ENCODE assay signal across 23 cellular contexts in genomic region chr2:119485336-119486110, GRCh38. TPM values are rescaled to one million over a fixed set of nuclear protein-coding genes. Genes with fewer than 3 reads are reported as not detected.
A peak's percentile ranks its signal among the peaks of the same experiment; 100 is the strongest.
DNase-seq lines count a peak whose midpoint lies in the region; ATAC-seq and TF ChIP-seq lines count a peak whose summit lies in the region.
"Had no signal": no experiment of that assay in that cellular context is flagged by ENCODE, and none has a peak within 500 bp of the region (broad histone marks: within the 10 kb centered on the region; RNA-seq: fewer than 3 reads in every experiment).

No MANE protein-coding gene starts in this region.

- H3K4me3 ChIP-seq in right cardiac atrium (ENCODE audit: low read length), result no peak overlapping the region
- H3K4me3 ChIP-seq: HAP-1, SK-N-MC, transverse colon had no signal

- H3K27me3 ChIP-seq in right cardiac atrium (ENCODE audit: control insufficient read depth, insufficient read depth), result no peaks in the 10 kb centered on the region

- H3K9me3 ChIP-seq in right cardiac atrium (ENCODE audit: control insufficient read depth, low read length), result no peaks in the 10 kb centered on the region
- H3K9me3 ChIP-seq: HAP-1, transverse colon had no signal

- DNase-seq in Right ventricle myocardium inferior (ENCODE audit: missing footprints), result peak; percentile 82
- no peak for DNase-seq in cardiac septum (ENCODE audit: low spot score)
- peak in 2 of 3 donors; percentile 84 to 88 for DNase-seq in right cardiac atrium
- DNase-seq in osteocyte (ENCODE audit: extremely low spot score, unreplicated experiment), result peak; percentile 75
- no peak for DNase-seq in stimulated activated CD4-positive, alpha-beta T cell treated with anti-CD3 and anti-CD28 coated beads, Interleukin-4, amount 100 ng/mL, for 4 hours
- DNase-seq in SK-N-DZ (ENCODE audit: low spot score), result no peak
- DNase-seq: activated CD4-positive, alpha-beta T cell treated with anti-CD3 and anti-CD28 coated beads for 4 hours; activated naive CD4-positive, alpha-beta T cell treated with anti-CD3 and anti-CD28 coated beads for 36 hours; immature natural killer cell; NCI-H1417; NCI-H69; stimulated activated naive B cell treated with anti-CD40 and anti-IgM and Interleukin-4, amounts not matched to agents 10 μg/mL and 1 μg/mL and 100 μg/mL, for 72 hours; transverse colon had no signal

- H3K27me3 Mint-ChIP-seq in osteocyte (ENCODE audit: unreplicated experiment), result peaks cover 31% of the 10 kb centered on the region

- no peaks in the 10 kb centered on the region for H3K36me3 Mint-ChIP-seq in osteocyte (ENCODE audit: unreplicated experiment)
- H3K36me3 Mint-ChIP-seq: CD14-positive monocyte; immature natural killer cell; stimulated activated naive B cell treated with anti-CD40 and anti-IgM and Interleukin-4, amounts not matched to agents 10 μg/mL and 1 μg/mL and 100 μg/mL, for 72 hours had no signal

- peak overlapping the region; percentile 91 for H3K27ac ChIP-seq in right cardiac atrium (ENCODE audit: low read length)
- H3K27ac ChIP-seq: SK-N-MC, transverse colon had no signal

- TF ChIP-seq CTCF in osteocyte (IDR thresholded peaks at IDR 0.05), result no peak

- H3K27ac Mint-ChIP-seq in osteocyte (ENCODE audit: unreplicated experiment), result no peak overlapping the region
- H3K27ac Mint-ChIP-seq: activated naive CD4-positive, alpha-beta T cell treated with anti-CD3 and anti-CD28 coated beads for 36 hours; CD14-positive monocyte; dendritic cell treated with granulocyte-macrophage colony-stimulating factor and Interleukin-4, amounts not matched to agents 40 ng/mL and 50 ng/mL, for 4 days; immature natural killer cell; stimulated activated naive B cell treated with anti-CD40 and anti-IgM and Interleukin-4, amounts not matched to agents 10 μg/mL and 1 μg/mL and 100 μg/mL, for 72 hours had no signal

- peaks cover 4% of the 10 kb centered on the region for H3K4me1 Mint-ChIP-seq in osteocyte (ENCODE audit: unreplicated experiment)
- H3K4me1 Mint-ChIP-seq: immature natural killer cell had no signal

- intact Hi-C loops in Right ventricle myocardium inferior (cut with DNase I) (loop anchor here (5.0 kb wide), 1 partner anchor 112 kb away; no protein-coding TSS in a partner anchor), cardiac septum (cut with DNase I) (loop anchor here (5.0 kb wide), 1 partner anchor 178 kb away; no protein-coding TSS in a partner anchor), right cardiac atrium (cut with DNase I) (no loop called here)

- ATAC-seq in Right ventricle myocardium inferior, result peak; percentile 86
- peak; percentile 60 to 73 for ATAC-seq in right cardiac atrium
- no peak for ATAC-seq in GM21381 (IDR thresholded peaks at IDR 0.05; ENCODE audit: unreplicated experiment)
- ATAC-seq in GM21528 (IDR thresholded peaks at IDR 0.05; ENCODE audit: low FRiP score, unreplicated experiment), result no peak
- ATAC-seq: stimulated activated naive B cell treated with anti-CD40 and anti-IgM and Interleukin-4, amounts not matched to agents 10 μg/mL and 1 μg/mL and 100 μg/mL, for 72 hours had no signal

- no peaks in the 10 kb centered on the region for H3K9me3 Mint-ChIP-seq in osteocyte (ENCODE audit: unreplicated experiment)
- H3K9me3 Mint-ChIP-seq: activated naive CD4-positive, alpha-beta T cell treated with anti-CD3 and anti-CD28 coated beads for 36 hours; dendritic cell treated with granulocyte-macrophage colony-stimulating factor and Interleukin-4, amounts not matched to agents 40 ng/mL and 50 ng/mL, for 4 days; immature natural killer cell; stimulated activated naive B cell treated with anti-CD40 and anti-IgM and Interleukin-4, amounts not matched to agents 10 μg/mL and 1 μg/mL and 100 μg/mL, for 72 hours had no signal

- H3K4me3 Mint-ChIP-seq in osteocyte (ENCODE audit: unreplicated experiment), result no peak overlapping the region
- H3K4me3 Mint-ChIP-seq: activated naive CD4-positive, alpha-beta T cell treated with anti-CD3 and anti-CD28 coated beads for 36 hours; CD14-positive monocyte; dendritic cell treated with granulocyte-macrophage colony-stimulating factor and Interleukin-4, amounts not matched to agents 40 ng/mL and 50 ng/mL, for 4 days; immature natural killer cell; stimulated activated naive B cell treated with anti-CD40 and anti-IgM and Interleukin-4, amounts not matched to agents 10 μg/mL and 1 μg/mL and 100 μg/mL, for 72 hours had no signal

- peaks cover 23% of the 10 kb centered on the region for H3K4me1 ChIP-seq in right cardiac atrium (ENCODE audit: control insufficient read depth, insufficient read depth, low read length)
- H3K4me1 ChIP-seq: HAP-1 had no signal

- WGBS in right cardiac atrium, result 58% methylated on average over 12 of the region's 12 CpGs

RNA-seq across cellular contexts. Expression of gene SCTR, which starts 38.8 kb away (rescaled TPM):
- total RNA-seq in Right ventricle myocardium inferior (0.41 TPM), cardiac septum (0.59 TPM), right cardiac atrium (under 1 TPM in 2 of 4 donors, not detected in 2; 0.38 to 0.40 TPM), osteocyte (not detected in 2 replicates)
- polyA plus RNA-seq in right cardiac atrium, result 0.50 TPM
- not detected in 2 replicates for polyA plus RNA-seq in SK-N-DZ (2014; cell fraction: cytosol; rRNA removed)
- not detected in 2 replicates for polyA plus RNA-seq in SK-N-DZ (2014; cell fraction: nucleus; rRNA removed)
- total RNA-seq: A673; activated naive CD4-positive, alpha-beta T cell treated with anti-CD3 and anti-CD28 coated beads for 36 hours; epithelial cell of proximal tubule; OCI-LY7; omental fat pad; transverse colon had no signal
- polyA plus RNA-seq: CD14-positive monocyte, immature natural killer cell had no signal

RNA-seq across cellular contexts. Expression of gene TMEM37, which starts 53.9 kb away (rescaled TPM):
- total RNA-seq in Right ventricle myocardium inferior, result 4.5 TPM
- total RNA-seq in cardiac septum, result 1.5 TPM
- 1 to 10 TPM; 4.7 to 9.6 (median 7.5) TPM for total RNA-seq in right cardiac atrium
- 8.2 TPM for polyA plus RNA-seq in right cardiac atrium
- 0.21 and 0.40 TPM in 2 replicates for total RNA-seq in osteocyte
- 0.52 TPM in 1 of 2 replicates, not detected in the other for polyA plus RNA-seq in SK-N-DZ (2014; cell fraction: cytosol; rRNA removed)
- polyA plus RNA-seq in SK-N-DZ (2014; cell fraction: nucleus; rRNA removed), result not detected in 2 replicates
- total RNA-seq: activated naive CD4-positive, alpha-beta T cell treated with anti-CD3 and anti-CD28 coated beads for 36 hours; OCI-LY7 had no signal
- polyA plus RNA-seq: CD14-positive monocyte, immature natural killer cell had no signal

RNA-seq across cellular contexts. Expression of gene CFAP221, which starts 58.7 kb away (rescaled TPM):
- total RNA-seq in Right ventricle myocardium inferior (0.51 TPM), cardiac septum (1.2 TPM), right cardiac atrium (1 to 10 TPM; 1.5 to 3.7 (median 2.2) TPM), osteocyte (not detected in 2 replicates)
- polyA plus RNA-seq in right cardiac atrium, result 0.63 TPM
- polyA plus RNA-seq in SK-N-DZ (2014; cell fraction: cytosol; rRNA removed), result 0.10 and 0.31 TPM in 2 replicates
- polyA plus RNA-seq in SK-N-DZ (2014; cell fraction: nucleus; rRNA removed), result not detected in 2 replicates
- total RNA-seq: activated naive CD4-positive, alpha-beta T cell treated with anti-CD3 and anti-CD28 coated beads for 36 hours; epithelial cell of proximal tubule; OCI-LY7; transverse colon had no signal
- polyA plus RNA-seq: CD14-positive monocyte, immature natural killer cell had no signal

Comparison
In these comparisons a context has a peak if more than half of its experiments do, and no peak if none do; other contexts are left out.
1. DNase-seq: peak in Right ventricle myocardium inferior (single experiment), right cardiac atrium (2 of 3) and osteocyte (single experiment); none in cardiac septum (single experiment), stimulated activated CD4-positive, alpha-beta T cell treated with anti-CD3 and anti-CD28 coated beads, Interleukin-4, amount 100 ng/mL, for 4 hours (0 of 2) and SK-N-DZ (single experiment).
2. intact Hi-C loops: an anchor here in Right ventricle myocardium inferior (5.0 kb wide) and cardiac septum (5.0 kb wide); none called in right cardiac atrium.
3. ATAC-seq: peak in Right ventricle myocardium inferior (single experiment) and right cardiac atrium (2 of 2); none in GM21381 (single experiment) and GM21528 (single experiment).